ENCODE assay signal across 8 cellular contexts in the genomic region with DNA sequence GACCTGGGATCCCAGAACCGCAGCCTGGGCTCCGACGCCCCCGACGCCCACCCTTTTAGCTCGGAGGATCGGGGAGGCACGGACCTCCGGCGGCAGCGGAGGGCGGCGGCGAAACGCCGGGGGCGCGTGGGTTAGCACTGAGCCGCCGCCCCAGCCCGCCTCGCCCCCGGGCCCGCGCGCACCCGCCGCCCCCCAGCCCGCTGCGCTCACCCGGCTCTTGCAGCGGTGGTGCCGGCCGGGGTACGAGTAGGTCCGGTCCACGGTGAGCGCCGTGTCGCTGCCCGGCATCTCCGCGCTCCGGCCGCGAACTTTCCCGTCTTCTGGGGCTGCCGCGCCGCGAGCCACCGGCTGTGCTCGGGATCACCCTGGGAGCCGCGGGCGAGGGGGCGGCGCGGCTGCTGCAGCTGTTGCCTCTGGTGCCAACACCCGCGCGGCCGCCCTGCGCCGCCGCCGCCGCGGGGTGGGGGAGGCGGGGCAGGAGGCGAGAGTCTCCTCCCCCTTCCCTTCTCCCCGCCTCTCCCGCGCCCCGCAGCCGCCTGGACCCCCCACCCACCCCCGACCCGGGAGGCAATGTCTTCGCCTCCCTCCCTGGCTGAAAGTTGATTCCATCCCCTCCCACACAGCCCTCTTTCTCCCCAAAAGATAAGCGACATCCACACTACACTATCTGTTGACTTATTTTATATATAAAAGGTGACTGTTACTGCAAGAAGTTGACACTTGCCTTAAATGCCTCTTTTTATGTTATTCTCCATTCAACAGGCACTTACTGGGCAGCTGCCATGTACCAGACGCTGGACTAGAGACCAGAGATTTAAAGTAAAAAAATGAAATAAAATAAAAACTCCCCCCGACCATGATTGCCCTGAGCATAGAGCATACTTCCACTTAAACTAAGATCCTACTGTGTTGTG. TPM values are rescaled to one million over a fixed set of nuclear protein-coding genes. Genes with fewer than 3 reads are reported as not detected.
DNase-seq lines count a peak whose midpoint lies in the region; ATAC-seq, FAIRE-seq and TF ChIP-seq lines count a peak whose summit lies in the region.

A gene with protein sequence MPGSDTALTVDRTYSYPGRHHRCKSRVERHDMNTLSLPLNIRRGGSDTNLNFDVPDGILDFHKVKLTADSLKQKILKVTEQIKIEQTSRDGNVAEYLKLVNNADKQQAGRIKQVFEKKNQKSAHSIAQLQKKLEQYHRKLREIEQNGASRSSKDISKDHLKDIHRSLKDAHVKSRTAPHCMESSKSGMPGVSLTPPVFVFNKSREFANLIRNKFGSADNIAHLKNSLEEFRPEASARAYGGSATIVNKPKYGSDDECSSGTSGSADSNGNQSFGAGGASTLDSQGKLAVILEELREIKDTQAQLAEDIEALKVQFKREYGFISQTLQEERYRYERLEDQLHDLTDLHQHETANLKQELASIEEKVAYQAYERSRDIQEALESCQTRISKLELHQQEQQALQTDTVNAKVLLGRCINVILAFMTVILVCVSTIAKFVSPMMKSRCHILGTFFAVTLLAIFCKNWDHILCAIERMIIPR (minus strand): TSS at position 415 of the 914 bp plus-strand sequence. CDS start 127 bp downstream, at position 288.

- H3K9ac ChIP-seq in stomach smooth muscle (ENCODE audit: low read length in 2 of 2), result peak within 1 kb of the TSS; percentile 74 to 81

- peak; percentile 42 for DNase-seq in COR-L47 (lab: John Stamatoyannopoulos, UW)
- DNase-seq in endothelial cell (ENCODE audit: low spot score), result peak; percentile 61
- DNase-seq in medulla oblongata (ENCODE audit: extremely low spot score), result peak; percentile 84
- no peak for DNase-seq in H54 (ENCODE audit: insufficient read length, low spot score)

- peaks cover 4% of the 10 kb centered on the region for H3K4me1 ChIP-seq in stomach smooth muscle (ENCODE audit: control insufficient read depth, insufficient read depth, low read length)

- ATAC-seq in GM19395 (IDR thresholded peaks at IDR 0.05; ENCODE audit: unreplicated experiment) (peak; percentile 65), HG03460 (IDR thresholded peaks at IDR 0.05; ENCODE audit: unreplicated experiment) (peak; percentile 82)

- no peak for FAIRE-seq in H54 (lab: Jason Lieb, UNC)

- peaks cover 6% of the 10 kb centered on the region for H3K36me3 Mint-ChIP-seq in endothelial cell (ENCODE audit: low read depth, unreplicated experiment)

- peak; percentile 39 for TF ChIP-seq CTCF in VCaP (conservative IDR thresholded peaks at IDR 0.05)
- TF ChIP-seq CTCF in endothelial cell (IDR thresholded peaks at IDR 0.05; ENCODE audit: unreplicated experiment), result no peak

- no peak for TF ChIP-seq POLR2A in H54 (IDR thresholded peaks at IDR 0.05; ENCODE audit: low read depth, low read length)

- peaks cover 7% of the 10 kb centered on the region for H3K27me3 Mint-ChIP-seq in endothelial cell (ENCODE audit: unreplicated experiment)

- H3K27ac ChIP-seq in VCaP, result peak within 1 kb of the TSS; percentile 82
- H3K27ac ChIP-seq in stomach smooth muscle (ENCODE audit: low read length), result peak within 1 kb of the TSS; percentile 55

- peaks cover 12% of the 10 kb centered on the region for H3K4me1 Mint-ChIP-seq in endothelial cell (ENCODE audit: unreplicated experiment)

- H3K27ac Mint-ChIP-seq in endothelial cell (ENCODE audit: unreplicated experiment), result no peak within 1 kb of the TSS

- H3K4me3 ChIP-seq in stomach smooth muscle (ENCODE audit: low read length in 2 of 2), result peak within 1 kb of the TSS; percentile 82 to 83

- H3K9me3 ChIP-seq in stomach smooth muscle (ENCODE audit: control insufficient read depth in 2 of 2, low read length in 2 of 2), result no peaks in the 10 kb centered on the region

- no peaks in the 10 kb centered on the region for H3K27me3 ChIP-seq in stomach smooth muscle (ENCODE audit: control insufficient read depth in 1 of 2, insufficient read depth in 2 of 2, low read length in 2 of 2)

- peak within 1 kb of the TSS; percentile 95 for H3K4me3 Mint-ChIP-seq in endothelial cell (ENCODE audit: unreplicated experiment)

- H3K9me3 Mint-ChIP-seq in endothelial cell (ENCODE audit: unreplicated experiment), result no peaks in the 10 kb centered on the region

- H3K36me3 ChIP-seq in stomach smooth muscle (ENCODE audit: control insufficient read depth in 2 of 2, insufficient read depth in 2 of 2, low read length in 2 of 2), result no peaks in the 10 kb centered on the region

RNA-seq across cellular contexts. Expression of the gene that starts here (rescaled TPM):
- 48.1 TPM for total RNA-seq in endothelial cell (ENCODE audit: unreplicated experiment)
